11 cellular contexts compared by ENCODE assay signal in genomic region chr13:83065136-83065535, GRCh38.
DNase-seq lines count a peak whose midpoint lies in the region; ATAC-seq and TF ChIP-seq lines count a peak whose summit lies in the region.
"Had no signal": no experiment of that assay in that cellular context is flagged by ENCODE, and none has a peak within 500 bp of the region (broad histone marks: within the 10 kb centered on the region; RNA-seq: fewer than 3 reads in every experiment).

No MANE protein-coding gene starts in this region.

- H3K4me1 ChIP-seq in osteoblast (ENCODE audit: insufficient read depth, low read length) = no peaks in the 10 kb centered on the region
- H3K4me1 ChIP-seq in trophoblast cell (ENCODE audit: control insufficient read depth in 1 of 2, insufficient read depth in 2 of 2, low read length in 2 of 2) = no peaks in the 10 kb centered on the region
- H3K4me1 ChIP-seq: BLaER1 treated with 17β-estradiol and CSF1 and Interleukin-3, amounts not matched to agents 10 nM and 100 nM had no signal

- TF ChIP-seq CTCF in fibroblast of mammary gland (conservative IDR thresholded peaks at IDR 0.05; ENCODE audit: control insufficient read depth, insufficient read depth, low read depth, low read length) = no peak
- TF ChIP-seq CTCF in osteoblast (IDR thresholded peaks at IDR 0.05; ENCODE audit: extremely low read depth, low read depth, low read length) = no peak

- H2AFZ ChIP-seq in osteoblast (ENCODE audit: low read length) (no peak overlapping the region), trophoblast cell (ENCODE audit: insufficient read depth, low read length, poor library complexity) (no peak overlapping the region)

- no peak overlapping the region for H2AK5ac ChIP-seq in trophoblast cell (ENCODE audit: low read length)

- no peak overlapping the region for H3K23ac ChIP-seq in trophoblast cell (ENCODE audit: low read length)

- H3K27ac ChIP-seq in osteoblast (ENCODE audit: low read depth, low read length) (no peak overlapping the region), trophoblast cell (ENCODE audit: low read depth, low read length) (no peak overlapping the region)
- H3K27ac ChIP-seq: BLaER1 treated with 17β-estradiol and CSF1 and Interleukin-3, amounts not matched to agents 10 nM and 100 nM had no signal

- H3K79me1 ChIP-seq in trophoblast cell (ENCODE audit: low read length) = no peaks in the 10 kb centered on the region

- H3K79me2 ChIP-seq in osteoblast (ENCODE audit: insufficient read depth, low read length) (no peaks in the 10 kb centered on the region), trophoblast cell (ENCODE audit: control insufficient read depth, insufficient read depth, low read length, poor library complexity) (no peaks in the 10 kb centered on the region)

- no peak overlapping the region for H3K18ac ChIP-seq in trophoblast cell (ENCODE audit: low read length)

- no peak overlapping the region for H4K12ac ChIP-seq in trophoblast cell (ENCODE audit: low read depth, low read length)

- no peak overlapping the region for H4K91ac ChIP-seq in trophoblast cell (ENCODE audit: low read depth, low read length)

- H2BK120ac ChIP-seq in trophoblast cell (ENCODE audit: insufficient read depth, low read length, poor library complexity) = no peak overlapping the region

- no peak for ATAC-seq in HG03354 (IDR thresholded peaks at IDR 0.05; ENCODE audit: poor library complexity, severe bottlenecking, unreplicated experiment)

- no peaks in the 10 kb centered on the region for H4K20me1 ChIP-seq in osteoblast (ENCODE audit: insufficient read depth, low read length)
- H4K20me1 ChIP-seq: BLaER1 treated with 17β-estradiol and CSF1 and Interleukin-3, amounts not matched to agents 10 nM and 100 nM had no signal

- no peaks in the 10 kb centered on the region for H3K27me3 ChIP-seq in osteoblast (ENCODE audit: insufficient read depth, low read length)
- no peaks in the 10 kb centered on the region for H3K27me3 ChIP-seq in trophoblast cell (ENCODE audit: insufficient read depth, low read length)
- H3K27me3 ChIP-seq: BLaER1 treated with 17β-estradiol and CSF1 and Interleukin-3, amounts not matched to agents 10 nM and 100 nM had no signal

- in situ Hi-C loops in ACHN (cut with HindIII; ENCODE audit: low pct_ligation_motif_present, low pct_unique_long_range_greater_than_20kb, low sequenced_read_pairs) = no loop called here

- H4K8ac ChIP-seq in trophoblast cell (ENCODE audit: low read depth, low read length) = no peak overlapping the region

- H3K9ac ChIP-seq in trophoblast cell (ENCODE audit: low read length) = no peak overlapping the region
- H3K9ac ChIP-seq: BLaER1 treated with 17β-estradiol and CSF1 and Interleukin-3, amounts not matched to agents 10 nM and 100 nM had no signal

- no peak overlapping the region for H3K4me3 ChIP-seq in fibroblast of mammary gland (ENCODE audit: control insufficient read depth, low read depth, low read length)
- no peak overlapping the region for H3K4me3 ChIP-seq in osteoblast (ENCODE audit: insufficient read depth, low read length)
- no peak overlapping the region for H3K4me3 ChIP-seq in trophoblast cell (ENCODE audit: low read depth, low read length)
- H3K4me3 ChIP-seq: BLaER1 treated with 17β-estradiol and CSF1 and Interleukin-3, amounts not matched to agents 10 nM and 100 nM had no signal

- H3K14ac ChIP-seq in trophoblast cell (ENCODE audit: low read length) = no peak overlapping the region

- H3K4me2 ChIP-seq in osteoblast (ENCODE audit: insufficient read depth, low read length) = no peak overlapping the region
- no peak overlapping the region for H3K4me2 ChIP-seq in trophoblast cell (ENCODE audit: low read length)
- H3K4me2 ChIP-seq: BLaER1 treated with 17β-estradiol and CSF1 and Interleukin-3, amounts not matched to agents 10 nM and 100 nM had no signal

- H2BK12ac ChIP-seq in trophoblast cell (ENCODE audit: low read length) = no peak overlapping the region

- DNase-seq in ACHN (peak; percentile 41), M059J (ENCODE audit: low read depth) (peak; percentile 30), fibroblast of mammary gland (ENCODE audit: low read depth) (peak; percentile 95), osteoblast (ENCODE audit: insufficient read length, low spot score, missing footprints) (peak; percentile 27), SIG-M5 (lab: John Stamatoyannopoulos, UW) (no peak), NCI-H1417 treated with DMSO at 0.1 percent for 48 hours (lab: John Stamatoyannopoulos, UW) (no peak), trophoblast cell (no peak)
- DNase-seq: activated T-cell treated with anti-CD3 and anti-CD28 coated beads, Interleukin-2, amount 50 U/mL, for 1 hour; NCI-H1694 treated with DMSO at 0.1 percent for 48 hours had no signal

- no CpG with 5 or more reads among the region's 2 CpGs for WGBS in trophoblast cell (ENCODE audit: extremely low coverage, insufficient coverage, insufficient read length)

- H3K4ac ChIP-seq in trophoblast cell (ENCODE audit: low read depth, low read length) = no peak overlapping the region

- H2BK5ac ChIP-seq in trophoblast cell (ENCODE audit: low read depth, low read length, poor library complexity) = no peak overlapping the region

- H3K9me3 ChIP-seq in osteoblast (ENCODE audit: low read depth, low read length) (no peaks in the 10 kb centered on the region), trophoblast cell (ENCODE audit: insufficient read depth, low read depth, low read length) (no peaks in the 10 kb centered on the region)
- H3K9me3 ChIP-seq: BLaER1 treated with 17β-estradiol and CSF1 and Interleukin-3, amounts not matched to agents 10 nM and 100 nM had no signal

- H3K36me3 ChIP-seq in osteoblast (ENCODE audit: insufficient read depth, low read length) (no peaks in the 10 kb centered on the region), trophoblast cell (ENCODE audit: control insufficient read depth in 1 of 2, insufficient read depth in 2 of 2, low read length in 2 of 2) (no peaks in the 10 kb centered on the region)
- H3K36me3 ChIP-seq: BLaER1 treated with 17β-estradiol and CSF1 and Interleukin-3, amounts not matched to agents 10 nM and 100 nM had no signal

Comparison
In these comparisons a context has a peak if more than half of its experiments do, and no peak if none do; other contexts are left out.
1. DNase-seq: peak in ACHN (single experiment), M059J (single experiment), fibroblast of mammary gland (single experiment) and osteoblast (single experiment); none in SIG-M5 (single experiment), NCI-H1417 treated with DMSO at 0.1 percent for 48 hours (single experiment) and trophoblast cell (0 of 2).